Comparison of ENCODE assay signal across 7 cellular contexts in the genomic region with DNA sequence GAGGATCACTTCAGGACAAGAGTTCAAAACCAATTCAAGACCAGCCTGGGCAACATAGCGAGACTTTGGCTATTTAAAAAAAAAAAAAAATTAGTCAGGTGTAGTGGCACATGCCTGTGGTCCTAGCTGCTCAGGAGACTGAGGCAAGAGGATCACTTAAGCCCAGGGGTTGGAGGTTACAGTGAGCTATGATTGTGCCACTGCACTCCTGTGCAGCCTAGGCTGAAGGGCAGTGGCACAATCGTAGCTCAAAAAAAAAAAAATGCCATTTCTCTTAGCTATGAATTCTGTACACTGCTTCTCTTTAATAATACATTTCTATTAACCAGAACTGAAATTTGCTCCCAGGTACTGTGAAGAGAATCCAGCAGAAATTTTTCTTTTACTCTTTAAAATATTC.
"Had no signal": no experiment of that assay in that cellular context is flagged by ENCODE, and none has a peak within 500 bp of the region (broad histone marks: within the 10 kb centered on the region; RNA-seq: fewer than 3 reads in every experiment).

No MANE protein-coding gene starts in this region.

- DNase-seq: IMR-90, KBM-7, KG1 had no signal

- H3K4me3 ChIP-seq: K562 had no signal

- H3K27ac ChIP-seq: HL-60, KMS-11 had no signal

- H3K4me2 ChIP-seq: KMS-11 had no signal

- FAIRE-seq: HTR-8/SVneo, K562 had no signal

- H3K9ac ChIP-seq: KMS-11 had no signal

- ATAC-seq: K562 had no signal
